8 cellular contexts compared by ENCODE assay signal in the genomic region with DNA sequence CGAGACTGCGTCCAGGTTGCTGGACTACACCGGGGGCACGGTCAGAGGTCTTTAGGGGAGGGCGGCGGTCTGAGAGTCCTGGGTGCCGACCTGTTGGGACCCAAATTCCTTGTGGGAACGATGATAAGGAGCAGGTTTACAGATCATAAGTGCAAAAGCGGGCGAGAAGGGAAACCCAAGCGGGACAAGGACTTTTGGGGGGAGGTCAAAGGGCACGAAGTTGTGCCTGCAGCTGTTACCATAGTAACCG. TPM values are rescaled to one million over a fixed set of nuclear protein-coding genes. Genes with fewer than 3 reads are reported as not detected.
DNase-seq lines count a peak whose midpoint lies in the region; ATAC-seq and TF ChIP-seq lines count a peak whose summit lies in the region.

No MANE protein-coding gene starts in this region.

- H3K4me2 ChIP-seq in H9 (ENCODE audit: insufficient read depth, insufficient read length, low read length) = peak overlapping the region; percentile 82

- H3K4me3 ChIP-seq in dorsolateral prefrontal cortex = peak overlapping the region; percentile 69 to 100 (median 95)
- H3K4me3 ChIP-seq in stomach smooth muscle (ENCODE audit: low read length in 2 of 2) = peak overlapping the region; percentile 97 to 100

- no peak overlapping the region for H4K8ac ChIP-seq in H9 (replicated peaks; ENCODE audit: insufficient read length, low read depth, low read length)

- H3K4me1 Mint-ChIP-seq in H9 (peaks cover 15 to 17% of the 10 kb centered on the region in 2 experiments), naive B cell (peaks cover 35 to 53% (median 49%) of the 10 kb centered on the region in 3 donors)

- no peak overlapping the region for H2BK120ac ChIP-seq in H9 (ENCODE audit: low read depth, low read length, poor library complexity, severe bottlenecking)

- DNase-seq in H9 (peak; percentile 93), dorsolateral prefrontal cortex (peak in 4 of 10 donors; percentile 85 to 98 (median 94)), naive B cell (peak; percentile 92), NCI-H2227 treated with DMSO at 0.1 percent for 48 hours (lab: John Stamatoyannopoulos, UW) (no peak), dermis blood vessel endothelial cell (no peak), SK-N-DZ (ENCODE audit: low spot score) (no peak)

- H3K27me3 ChIP-seq in H9 (ENCODE audit: insufficient read depth, low read length) (no peaks in the 10 kb centered on the region), dorsolateral prefrontal cortex (no peaks in the 10 kb centered on the region), stomach smooth muscle (ENCODE audit: control insufficient read depth in 1 of 2, insufficient read depth in 2 of 2, low read length in 2 of 2) (no peaks in the 10 kb centered on the region)

- no peak overlapping the region for H2AFZ ChIP-seq in H9 (ENCODE audit: low read length)

- H3K27ac ChIP-seq in H9 (ENCODE audit: insufficient read length, low read depth, low read length) (peak overlapping the region; percentile 56), VCaP (peak overlapping the region; percentile 97), dorsolateral prefrontal cortex (peak overlapping the region; percentile 73 to 100 (median 97)), stomach smooth muscle (ENCODE audit: low read length) (peak overlapping the region; percentile 99)

- no CpG with 5 or more reads among the region's 13 CpGs for WGBS in H9 (ENCODE audit: extremely low coverage, insufficient read length, low lambda C conversion rate)

- H2BK12ac ChIP-seq in H9 (ENCODE audit: insufficient read length, low read depth, low read length) = no peak overlapping the region

- no peak overlapping the region for H3T11ph ChIP-seq in H9 (ENCODE audit: low read length)

- no peak for TF ChIP-seq CTCF in H9 (conservative IDR thresholded peaks at IDR 0.05)
- no peak for TF ChIP-seq CTCF in VCaP (conservative IDR thresholded peaks at IDR 0.05)
- TF ChIP-seq CTCF in dorsolateral prefrontal cortex (IDR thresholded peaks at IDR 0.05 in 54 of 56, conservative IDR thresholded peaks at IDR 0.05 in 2 of 56; ENCODE audit: low read depth in 1 of 56, partially characterized antibody in 56 of 56) = peak in 1 of 56 donors; percentile 10

- ATAC-seq in naive B cell (ENCODE audit: low read depth in 2 of 2) = peak in 1 of 2 donors; percentile 56

- H2AK5ac ChIP-seq in H9 (ENCODE audit: insufficient read length, low read length) = no peak overlapping the region

- H3K9ac ChIP-seq in H9 (ENCODE audit: extremely low read depth, insufficient read length, low read length) = peak overlapping the region; percentile 75
- H3K9ac ChIP-seq in stomach smooth muscle (ENCODE audit: low read length in 2 of 2) = peak overlapping the region; percentile 86 to 96

- H2BK5ac ChIP-seq in H9 (ENCODE audit: insufficient read length, low read length) = no peak overlapping the region

- no peak overlapping the region for H2BK20ac ChIP-seq in H9 (ENCODE audit: low read depth, low read length, poor library complexity, severe bottlenecking)

- peak overlapping the region; percentile 46; the same call in 1 of the 2 replicates for H3K14ac ChIP-seq in H9 (ENCODE audit: insufficient read depth, low read length)

- no peak overlapping the region for H3K4ac ChIP-seq in H9 (ENCODE audit: low read depth, low read length)

- H4K5ac ChIP-seq in H9 (ENCODE audit: insufficient read length, low read depth, low read length) = no peak overlapping the region

- H3K79me2 ChIP-seq in H9 (ENCODE audit: insufficient read depth, low read length) = peaks cover 5% of the 10 kb centered on the region; the same call in 1 of the 2 replicates

- H3K27ac Mint-ChIP-seq in H9 = peak overlapping the region; percentile 99 to 100 (median 100)
- H3K27ac Mint-ChIP-seq in naive B cell = peak overlapping the region; percentile 99 to 100 (median 100)

- H3K9me3 ChIP-seq in H9 (ENCODE audit: control insufficient read depth, low read depth, low read length) = no peaks in the 10 kb centered on the region
- H3K9me3 ChIP-seq in stomach smooth muscle (ENCODE audit: control insufficient read depth in 2 of 2, low read length in 2 of 2) = no peaks in the 10 kb centered on the region

- no peaks in the 10 kb centered on the region for H4K20me1 ChIP-seq in H9 (ENCODE audit: control insufficient read depth, insufficient read depth, insufficient read length)

- no peak overlapping the region for H3K56ac ChIP-seq in H9 (ENCODE audit: insufficient read length, low read depth, low read length)

- no peaks in the 10 kb centered on the region for H3K4me1 ChIP-seq in H9 (ENCODE audit: insufficient read depth, low read length)
- peaks cover 27% of the 10 kb centered on the region for H3K4me1 ChIP-seq in stomach smooth muscle (ENCODE audit: control insufficient read depth, insufficient read depth, low read length)

- no peak overlapping the region for H3K23ac ChIP-seq in H9 (ENCODE audit: insufficient read length, low read depth, low read length)

- H3K23me2 ChIP-seq in H9 (ENCODE audit: insufficient read length, low read depth, low read length, poor library complexity, severe bottlenecking) = peaks cover 14% of the 10 kb centered on the region

- no peaks in the 10 kb centered on the region; a peak in 1 of 5 replicates for H3K9me3 Mint-ChIP-seq in H9
- H3K9me3 Mint-ChIP-seq in naive B cell = no peaks in the 10 kb centered on the region

- no peak overlapping the region for H4K91ac ChIP-seq in H9 (ENCODE audit: insufficient read length, low read depth, low read length)

- peaks cover 2% of the 10 kb centered on the region for H3K79me1 ChIP-seq in H9 (ENCODE audit: insufficient read depth, low read depth, low read length, poor library complexity, severe bottlenecking)

- H3K27me3 Mint-ChIP-seq in H9 (ENCODE audit: low read depth) (no peaks in the 10 kb centered on the region), naive B cell (no peaks in the 10 kb centered on the region)

- intact Hi-C loops in dorsolateral prefrontal cortex (cut with DNase I) = loop anchor here (1.0 to 10.0 kb wide), 4 partner anchors 14 to 212 kb away; a partner anchor contains a TSS

- peaks cover 25 to 31% of the 10 kb centered on the region in 2 donors for H3K36me3 ChIP-seq in stomach smooth muscle (ENCODE audit: control insufficient read depth in 2 of 2, insufficient read depth in 2 of 2, low read length in 2 of 2)

- H3K36me3 Mint-ChIP-seq in H9 (ENCODE audit: insufficient read depth in 1 of 3, low read depth in 3 of 3) = peaks cover 26 to 67% (median 54%) of the 10 kb centered on the region in 3 experiments
- H3K36me3 Mint-ChIP-seq in naive B cell = peaks cover 9 to 28% of the 10 kb centered on the region in 2 donors

- H3K18ac ChIP-seq in H9 (ENCODE audit: insufficient read length, low read depth, low read length) = peak overlapping the region; percentile 41

- H3K4me3 Mint-ChIP-seq in H9 (peak overlapping the region; percentile 94 to 95), naive B cell (peak overlapping the region; percentile 98 to 100 (median 99))

- no peak overlapping the region for H2BK15ac ChIP-seq in H9 (ENCODE audit: low read depth, low read length)

RNA-seq across cellular contexts. Expression of a gene that starts 0.3 kb away (rescaled TPM):
- total RNA-seq in H9 (2021) (79.7 and 83.5 TPM in 2 replicates), dorsolateral prefrontal cortex (100 to 1,000 TPM in 17 of 120 experiments, 10 to 100 TPM in 103; 56.1 to 116 (median 87.5) TPM), dermis blood vessel endothelial cell (53.1 and 63.0 TPM in 2 replicates)
- polyA plus RNA-seq in naive B cell (ENCODE audit: low read depth in 6 of 6) = 10 to 100 TPM; 23.8 to 47.4 (median 36.8) TPM
- polyA plus RNA-seq in SK-N-DZ (2014; cell fraction: cytosol; rRNA removed) = 23.3 and 31.5 TPM in 2 replicates
- polyA plus RNA-seq in SK-N-DZ (2014; cell fraction: nucleus; rRNA removed) = 31.3 and 37.6 TPM in 2 replicates

RNA-seq across cellular contexts. Expression of a gene that starts 0.5 kb away (rescaled TPM):
- total RNA-seq in H9 (2021) (15.8 and 17.0 TPM in 2 replicates), dorsolateral prefrontal cortex (10 to 100 TPM; 12.5 to 28.4 (median 19.5) TPM), dermis blood vessel endothelial cell (2.9 and 3.5 TPM in 2 replicates)
- 10 to 100 TPM in 4 of 6 donors, 1 to 10 TPM in 2; 8.1 to 14.2 (median 11.2) TPM for polyA plus RNA-seq in naive B cell (ENCODE audit: low read depth in 6 of 6)
- 19.2 and 19.5 TPM in 2 replicates for polyA plus RNA-seq in SK-N-DZ (2014; cell fraction: cytosol; rRNA removed)
- polyA plus RNA-seq in SK-N-DZ (2014; cell fraction: nucleus; rRNA removed) = 11.9 and 13.6 TPM in 2 replicates

RNA-seq across cellular contexts. Expression of a gene that starts 14.6 kb away (rescaled TPM):
- total RNA-seq in H9 (2021) (118 TPM in 2 replicates), dorsolateral prefrontal cortex (10 to 100 TPM; 24.2 to 44.5 (median 34.1) TPM), dermis blood vessel endothelial cell (49.5 and 70.3 TPM in 2 replicates)
- 10 to 100 TPM; 11.5 to 31.0 (median 19.3) TPM for polyA plus RNA-seq in naive B cell (ENCODE audit: low read depth in 6 of 6)
- 36.0 and 46.5 TPM in 2 replicates for polyA plus RNA-seq in SK-N-DZ (2014; cell fraction: cytosol; rRNA removed)
- polyA plus RNA-seq in SK-N-DZ (2014; cell fraction: nucleus; rRNA removed) = 49.0 and 49.4 TPM in 2 replicates

Comparison
In these comparisons a context has a peak if more than half of its experiments do, and no peak if none do; other contexts are left out.
1. DNase-seq: peak in H9 (single experiment) and naive B cell (single experiment); none in NCI-H2227 treated with DMSO at 0.1 percent for 48 hours (single experiment), dermis blood vessel endothelial cell (single experiment) and SK-N-DZ (single experiment).
2. Peak in every context shown above with its lines, with median percentiles within 50 percentile points of each other: H3K27ac ChIP-seq.